In the genomic region with DNA sequence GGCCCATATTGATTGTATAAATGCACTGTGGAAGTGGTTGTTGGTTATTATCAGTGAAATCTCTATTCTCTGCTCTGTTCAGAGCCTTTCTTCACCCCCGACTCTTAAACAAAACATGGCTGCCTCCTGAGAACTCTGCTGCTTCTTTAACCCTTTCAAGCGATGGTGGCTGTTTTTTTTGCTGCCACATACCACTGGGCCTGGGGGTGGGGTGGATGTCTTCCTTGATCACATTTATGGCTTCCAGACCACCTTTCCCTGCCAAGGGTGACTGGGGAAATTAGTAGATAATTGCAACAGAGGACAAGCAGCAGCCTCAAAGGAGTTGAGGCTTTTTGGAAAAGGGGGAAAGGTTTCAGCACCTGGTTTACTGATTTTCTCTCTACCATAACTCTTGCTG, we compare ENCODE assay signal across 15 cellular contexts. TPM values are rescaled to one million over a fixed set of nuclear protein-coding genes. Genes with fewer than 3 reads are reported as not detected.
A peak's percentile ranks its signal among the peaks of the same experiment; 100 is the strongest.
DNase-seq lines count a peak whose midpoint lies in the region; ATAC-seq and TF ChIP-seq lines count a peak whose summit lies in the region.
"Had no signal": no experiment of that assay in that cellular context is flagged by ENCODE, and none has a peak within 500 bp of the region (broad histone marks: within the 10 kb centered on the region; RNA-seq: fewer than 3 reads in every experiment).

No MANE protein-coding gene starts in this region.

- no peaks in the 10 kb centered on the region for H3K27me3 Mint-ChIP-seq in chondrocyte (ENCODE audit: low read depth)
- no peaks in the 10 kb centered on the region for H3K27me3 Mint-ChIP-seq in neural crest cell (ENCODE audit: low read depth)
- H3K27me3 Mint-ChIP-seq: B cell; CD4-positive, CD25-positive, alpha-beta regulatory T cell had no signal

- no peak overlapping the region for H3K4me3 ChIP-seq in MG63
- H3K4me3 ChIP-seq: GM23248, K562 had no signal

- H3K9me3 ChIP-seq in MG63, result no peaks in the 10 kb centered on the region
- H3K9me3 ChIP-seq: Caco-2 had no signal

- H3K4me1 Mint-ChIP-seq in chondrocyte (ENCODE audit: low read depth), result peaks cover 15% of the 10 kb centered on the region
- H3K4me1 Mint-ChIP-seq in neural crest cell, result peaks cover 5% of the 10 kb centered on the region
- H3K4me1 Mint-ChIP-seq: B cell had no signal

- peaks cover 49% of the 10 kb centered on the region for H3K36me3 Mint-ChIP-seq in chondrocyte (ENCODE audit: low read depth)
- H3K36me3 Mint-ChIP-seq in neural crest cell (ENCODE audit: low read depth), result peaks cover 48% of the 10 kb centered on the region

- H3K27ac Mint-ChIP-seq in chondrocyte (ENCODE audit: unreplicated experiment), result peak overlapping the region; percentile 51
- peak overlapping the region; percentile 55 for H3K27ac Mint-ChIP-seq in neural crest cell (ENCODE audit: unreplicated experiment)
- H3K27ac Mint-ChIP-seq: B cell had no signal

- H3K27me3 ChIP-seq in MG63, result no peaks in the 10 kb centered on the region

- H3K4me3 Mint-ChIP-seq in chondrocyte (ENCODE audit: unreplicated experiment), result no peak overlapping the region
- no peak overlapping the region for H3K4me3 Mint-ChIP-seq in neural crest cell
- H3K4me3 Mint-ChIP-seq: B cell; CD4-positive, CD25-positive, alpha-beta regulatory T cell had no signal

- no peak for TF ChIP-seq CTCF in chondrocyte (IDR thresholded peaks at IDR 0.05)
- no peak for TF ChIP-seq CTCF in neural crest cell (conservative IDR thresholded peaks at IDR 0.05)

- no peaks in the 10 kb centered on the region for H3K9me3 Mint-ChIP-seq in chondrocyte (ENCODE audit: low read depth)
- no peaks in the 10 kb centered on the region for H3K9me3 Mint-ChIP-seq in neural crest cell

- H3K36me3 ChIP-seq in MG63, result peaks cover 90% of the 10 kb centered on the region

- DNase-seq in ELF-1 (ENCODE audit: low read depth, low spot score) (peak; percentile 13), SK-N-DZ (ENCODE audit: low spot score) (peak; percentile 92), chondrocyte (ENCODE audit: low spot score) (no peak), neural crest cell (ENCODE audit: low read depth, low spot score) (no peak), MG63 (no peak), NCI-H2081 (lab: John Stamatoyannopoulos, UW) (no peak)
- DNase-seq: C1 segment of cervical spinal cord; Caco-2; CD4-positive, CD25-positive, alpha-beta regulatory T cell; GF-D8; GM23248; HCEC 1CT had no signal

- no peak for ATAC-seq in GM18868 (IDR thresholded peaks at IDR 0.05; ENCODE audit: unreplicated experiment)
- ATAC-seq: K562 had no signal

RNA-seq across cellular contexts. Expression of a gene that starts 32.8 kb away (rescaled TPM):
- 50.2 and 63.6 TPM in 2 replicates for polyA plus RNA-seq in SK-N-DZ (2014; cell fraction: cytosol; rRNA removed)
- 60.2 and 75.8 TPM in 2 replicates for polyA plus RNA-seq in SK-N-DZ (2014; cell fraction: nucleus; rRNA removed)
- total RNA-seq in chondrocyte, result 36.3 to 40.9 TPM (median 38.2 TPM) in 3 replicates
- 61.9 and 64.6 TPM in 2 replicates for total RNA-seq in neural crest cell
- total RNA-seq in MG63 (2014; rRNA removed; shearing (Covaris generic); ENCODE audit: low replicate concordance), result 26.6 and 34.6 TPM in 2 replicates

Comparison
In these comparisons a context has a peak if more than half of its experiments do, and no peak if none do; other contexts are left out.
1. DNase-seq: peak in ELF-1 (single experiment) and SK-N-DZ (single experiment); none in chondrocyte (single experiment), neural crest cell (single experiment), MG63 (single experiment) and NCI-H2081 (0 of 2).